In the genomic region with DNA sequence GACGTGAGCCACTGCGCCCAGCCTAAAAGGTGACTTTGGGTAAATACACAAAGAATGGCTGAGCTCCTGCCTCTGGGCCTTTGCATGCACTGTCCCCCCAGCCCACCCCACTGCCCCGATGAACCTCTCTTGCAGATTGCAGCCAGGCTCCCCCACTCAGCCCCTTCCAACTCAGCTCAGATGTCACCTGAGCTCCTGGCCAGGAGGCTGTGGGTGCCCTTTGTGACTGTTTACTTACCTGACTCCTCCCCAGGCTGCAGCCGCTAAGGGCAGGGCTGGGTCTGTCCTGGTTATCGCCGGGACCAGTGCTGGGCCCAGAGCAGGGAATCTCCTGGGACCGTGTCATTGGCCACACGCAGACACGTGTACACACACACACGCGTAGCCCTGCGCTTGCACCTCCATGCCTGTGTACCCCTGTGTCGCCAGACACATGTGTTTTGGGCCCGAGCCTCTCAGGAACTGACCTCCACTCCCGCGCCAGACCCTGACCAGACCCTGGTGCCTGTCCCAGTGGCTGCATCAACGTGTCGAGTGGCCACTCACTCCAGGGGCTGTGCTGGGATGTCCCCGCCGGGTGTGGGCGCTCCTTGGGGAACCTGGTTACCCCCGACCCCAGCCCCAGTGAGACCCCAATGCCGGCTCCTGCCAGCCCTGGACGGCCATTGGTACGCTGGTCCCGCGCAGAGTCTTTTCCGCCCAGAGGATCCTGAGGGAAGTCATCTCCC, we compare ENCODE assay signal across 34 cellular contexts. TPM values are rescaled to one million over a fixed set of nuclear protein-coding genes. Genes with fewer than 3 reads are reported as not detected.
DNase-seq lines count a peak whose midpoint lies in the region; ATAC-seq, FAIRE-seq and TF ChIP-seq lines count a peak whose summit lies in the region.
"Had no signal": no experiment of that assay in that cellular context is flagged by ENCODE, and none has a peak within 500 bp of the region (broad histone marks: within the 10 kb centered on the region; RNA-seq: fewer than 3 reads in every experiment).

No MANE protein-coding gene starts in this region.

- no TSS peak for BruUV-seq in HepG2 (replicated peaks; lab: Mats Ljungman, UMichigan)

- TF ChIP-seq EP300 in HepG2 (IDR thresholded peaks at IDR 0.05; ENCODE audit: low read depth in 2 of 2, low read length in 2 of 2) (peak in 1 of 2 experiments; percentile 26; a peak in 1 of 4 replicates), HepG2 (CRISPR knock-in tag; IDR thresholded peaks at IDR 0.05; ENCODE audit: borderline replicate concordance) (peak; percentile 11; the same call in 1 of the 2 replicates)

- no peak for TF ChIP-seq RAD21 in HepG2 (CRISPR knock-in tag; IDR thresholded peaks at IDR 0.05)

- H3K27ac ChIP-seq in Peyer's patch (no peak overlapping the region), HepG2 (ENCODE audit: extremely low read length, insufficient read depth, low read length) (peak overlapping the region; percentile 39)
- H3K27ac ChIP-seq: ascending aorta, BLaER1, cardiac muscle cell, ovary, SJCRH30, thyroid gland, WERI-Rb-1 had no signal

- H3K36me3 ChIP-seq in Peyer's patch (no peaks in the 10 kb centered on the region), HepG2 (replicated peaks in 1 of 2; ENCODE audit: control insufficient read depth in 1 of 2, insufficient read depth in 2 of 2, low read length in 2 of 2) (no peaks in the 10 kb centered on the region)
- H3K36me3 ChIP-seq: ascending aorta, BLaER1, cardiac muscle cell, ovary, SJCRH30, thyroid gland, WERI-Rb-1 had no signal

- no peak overlapping the region for H3K4me3 Mint-ChIP-seq in type B pancreatic cell
- H3K4me3 Mint-ChIP-seq: activated CD4-positive, alpha-beta T cell treated with anti-CD3 and anti-CD28 coated beads, Interleukin-2, amount 10 ng/mL, durations not matched to agents 24 days and 14 days; activated naive CD8-positive, alpha-beta T cell treated with anti-CD3 and anti-CD28 coated beads, Interleukin-2, amount 10 ng/mL, durations not matched to agents 7 days and 5 days; activated T-cell treated with anti-CD3 and anti-CD28 coated beads, Interleukin-2, amount 50 U/mL, for 24 hours; memory B cell; stimulated activated naive CD8-positive, alpha-beta T cell treated with anti-CD3 and anti-CD28 coated beads, Interleukin-15, Interleukin-2, amounts not matched to agents 100 ng/mL and 50 ng/mL, for 24 hours had no signal

- no peaks in the 10 kb centered on the region for H4K20me1 ChIP-seq in HepG2 (ENCODE audit: insufficient read depth, low read length)
- H4K20me1 ChIP-seq: BLaER1 had no signal

- in situ Hi-C loops in HepG2 (cut with HindIII; ENCODE audit: extremely low pct_ligation_motif_present, low pct_unique_long_range_greater_than_20kb): no loop called here

- intact Hi-C loops in HepG2 (cut with micrococcal nuclease; ENCODE audit: unreplicated experiment): no loop called here

- H3K4me1 ChIP-seq in Peyer's patch (peaks cover 0 to 12% (median 0%) of the 10 kb centered on the region in 4 donors), HepG2 (ENCODE audit: insufficient read depth, low read length) (peaks cover 38% of the 10 kb centered on the region)
- H3K4me1 ChIP-seq: ascending aorta, SJCRH30, thyroid gland had no signal

- no peak for TF ChIP-seq POLR2A in Peyer's patch (IDR thresholded peaks at IDR 0.05)
- peak; percentile 49 to 65; a peak in 3 of 4 replicates for TF ChIP-seq POLR2A in HepG2 (IDR thresholded peaks at IDR 0.05; ENCODE audit: insufficient read depth in 1 of 2, low read depth in 2 of 2, low read length in 2 of 2)

- FAIRE-seq in HepG2 (lab: Jason Lieb, UNC): peak; percentile 77
- FAIRE-seq: colon had no signal

- peak overlapping the region; percentile 93 for H3K4me2 ChIP-seq in HepG2 (ENCODE audit: low read depth, low read length)
- H3K4me2 ChIP-seq: BLaER1, smooth muscle cell had no signal

- H3K9me3 Mint-ChIP-seq in type B pancreatic cell: no peaks in the 10 kb centered on the region
- H3K9me3 Mint-ChIP-seq: activated CD4-positive, alpha-beta T cell treated with anti-CD3 and anti-CD28 coated beads, Interleukin-2, amount 10 ng/mL, durations not matched to agents 24 days and 14 days; activated naive CD8-positive, alpha-beta T cell treated with anti-CD3 and anti-CD28 coated beads, Interleukin-2, amount 10 ng/mL, durations not matched to agents 7 days and 5 days; activated T-cell treated with anti-CD3 and anti-CD28 coated beads, Interleukin-2, amount 50 U/mL, for 24 hours; memory B cell; stimulated activated naive CD8-positive, alpha-beta T cell treated with anti-CD3 and anti-CD28 coated beads, Interleukin-15, Interleukin-2, amounts not matched to agents 100 ng/mL and 50 ng/mL, for 24 hours had no signal

- WGBS in HepG2 (ENCODE audit: low lambda C conversion rate): 2% methylated on average over 11 of the region's 28 CpGs

- no peaks in the 10 kb centered on the region for H3K9me3 ChIP-seq in Peyer's patch
- no peaks in the 10 kb centered on the region for H3K9me3 ChIP-seq in HepG2 (ENCODE audit: low read length)
- H3K9me3 ChIP-seq: ascending aorta, BLaER1, ovary, SJCRH30, thyroid gland had no signal

- DNase-seq in HT-29 (ENCODE audit: low spot score) (peak; percentile 58), Peyer's patch (peak in 2 of 3 donors; percentile 69 to 79), HepG2 (ENCODE audit: low spot score) (peak; percentile 81), type B pancreatic cell (ENCODE audit: extremely low spot score, unreplicated experiment) (no peak), NOMO-1 (lab: John Stamatoyannopoulos, UW; ENCODE audit: unreplicated experiment in 2 of 2) (no peak), NCI-H2227 treated with DMSO at 0.1 percent for 48 hours (lab: John Stamatoyannopoulos, UW) (no peak), T-helper 9 cell (no peak)
- DNase-seq: activated CD4-positive, alpha-beta T cell treated with anti-CD3 and anti-CD28 coated beads, Interleukin-2, amount 10 ng/mL, durations not matched to agents 24 days and 14 days; activated CD8-positive, alpha-beta memory T cell treated with anti-CD3 and anti-CD28 coated beads for 24 hours; activated gamma-delta T cell; activated naive CD8-positive, alpha-beta T cell treated with anti-CD3 and anti-CD28 coated beads, Interleukin-2, amount 10 ng/mL, durations not matched to agents 7 days and 5 days; activated T-cell treated with anti-CD3 and anti-CD28 coated beads, Interleukin-2, amount 50 U/mL, for 24 hours; DMS79; effector CD8-positive, alpha-beta T cell; GF-D8; HCEC 1CT; hippocampal formation; NCI-H1092 treated with DMSO at 0.1 percent for 48 hours; NCI-H1694 treated with DMSO at 0.1 percent for 48 hours; NCI-H526; ovary; SJCRH30; stimulated activated CD4-positive, alpha-beta T cell treated with anti-CD3 and anti-CD28 coated beads, Interleukin-1b, Interleukin-23, amount 100 ng/mL, for 48 hours; T1000; thyroid gland; WERI-Rb-1 had no signal

- 0 out of 2 replicates have a peak overlapping the region, but pooled peaks have one; percentile 1 for H3K9ac ChIP-seq in HepG2 (ENCODE audit: insufficient read depth, low read depth, low read length)
- H3K9ac ChIP-seq: BLaER1 had no signal

- no peaks in the 10 kb centered on the region for H3K36me3 Mint-ChIP-seq in type B pancreatic cell
- H3K36me3 Mint-ChIP-seq: activated naive CD8-positive, alpha-beta T cell treated with anti-CD3 and anti-CD28 coated beads, Interleukin-2, amount 10 ng/mL, durations not matched to agents 7 days and 5 days; memory B cell had no signal

- H3K27me3 Mint-ChIP-seq in type B pancreatic cell: no peaks in the 10 kb centered on the region
- H3K27me3 Mint-ChIP-seq: activated CD4-positive, alpha-beta T cell treated with anti-CD3 and anti-CD28 coated beads, Interleukin-2, amount 10 ng/mL, durations not matched to agents 24 days and 14 days; activated naive CD8-positive, alpha-beta T cell treated with anti-CD3 and anti-CD28 coated beads, Interleukin-2, amount 10 ng/mL, durations not matched to agents 7 days and 5 days; activated T-cell treated with anti-CD3 and anti-CD28 coated beads, Interleukin-2, amount 50 U/mL, for 24 hours; stimulated activated naive CD8-positive, alpha-beta T cell treated with anti-CD3 and anti-CD28 coated beads, Interleukin-15, Interleukin-2, amounts not matched to agents 100 ng/mL and 50 ng/mL, for 24 hours had no signal

- CTCF ChIA-PET in HepG2 (lab: Yijun Ruan, JAX; ENCODE audit: low intra/inter-chr PET ratio, low total read pairs): no interaction called here

- POLR2A ChIA-PET in HepG2 (lab: Yijun Ruan, JAX): interaction anchor here (0.6 to 1.8 kb wide), 15 partner anchors 8 to 150 kb away, joined by 3 to 15 read pairs (median 4); partner anchors contain the start of genes CIRBP, FAM174C and NDUFS7

- no peaks in the 10 kb centered on the region for H3K79me2 ChIP-seq in HepG2 (ENCODE audit: insufficient read depth, low read length)

- TF ChIP-seq CTCF in Peyer's patch (IDR thresholded peaks at IDR 0.05) (no peak), HepG2 (CRISPR knock-in tag; IDR thresholded peaks at IDR 0.05) (0 out of 2 replicates have a peak, but pooled peaks have one; percentile 9), type B pancreatic cell (conservative IDR thresholded peaks at IDR 0.05) (no peak)

- H3K27me3 ChIP-seq in Peyer's patch: no peaks in the 10 kb centered on the region
- no peaks in the 10 kb centered on the region for H3K27me3 ChIP-seq in HepG2 (ENCODE audit: control insufficient read depth in 1 of 2, insufficient read depth in 2 of 2, low read length in 2 of 2)
- H3K27me3 ChIP-seq: ascending aorta, BLaER1, cardiac muscle cell, ovary, thyroid gland had no signal

- H2AFZ ChIP-seq in HepG2 (ENCODE audit: low read length): no peak overlapping the region

- peak; percentile 96 for ATAC-seq in HepG2

- H3K4me3 ChIP-seq in Peyer's patch: no peak overlapping the region
- peak overlapping the region; percentile 24 to 74 (median 42); a peak in 5 of 6 replicates for H3K4me3 ChIP-seq in HepG2 (replicated peaks in 1 of 3; ENCODE audit: insufficient read depth in 1 of 3, low read depth in 2 of 3, low read length in 3 of 3)
- H3K4me3 ChIP-seq: ascending aorta, BLaER1, cardiac muscle cell, ovary, SJCRH30, smooth muscle cell, thyroid gland had no signal

- H3K27ac Mint-ChIP-seq in type B pancreatic cell: peak overlapping the region; percentile 41
- H3K27ac Mint-ChIP-seq: activated CD4-positive, alpha-beta T cell treated with anti-CD3 and anti-CD28 coated beads, Interleukin-2, amount 10 ng/mL, durations not matched to agents 24 days and 14 days; activated naive CD8-positive, alpha-beta T cell treated with anti-CD3 and anti-CD28 coated beads, Interleukin-2, amount 10 ng/mL, durations not matched to agents 7 days and 5 days; activated T-cell treated with anti-CD3 and anti-CD28 coated beads, Interleukin-2, amount 50 U/mL, for 24 hours; memory B cell; stimulated activated naive CD8-positive, alpha-beta T cell treated with anti-CD3 and anti-CD28 coated beads, Interleukin-15, Interleukin-2, amounts not matched to agents 100 ng/mL and 50 ng/mL, for 24 hours had no signal

- no peaks in the 10 kb centered on the region for H3K4me1 Mint-ChIP-seq in type B pancreatic cell (ENCODE audit: unreplicated experiment)
- H3K4me1 Mint-ChIP-seq: activated CD4-positive, alpha-beta T cell treated with anti-CD3 and anti-CD28 coated beads, Interleukin-2, amount 10 ng/mL, durations not matched to agents 24 days and 14 days; activated naive CD8-positive, alpha-beta T cell treated with anti-CD3 and anti-CD28 coated beads, Interleukin-2, amount 10 ng/mL, durations not matched to agents 7 days and 5 days; memory B cell had no signal

RNA-seq across cellular contexts. Expression of gene EFNA2, which starts 18.7 kb away (rescaled TPM):
- total RNA-seq in HT-29 (2014; rRNA removed; shearing (Covaris generic)): 43.6 and 48.5 TPM in 2 replicates
- total RNA-seq in Peyer's patch: 10 to 100 TPM; 21.5 to 34.1 (median 32.3) TPM
- 4.3 and 9.9 TPM in 2 replicates for total RNA-seq in HepG2 (2016; rRNA removed; fragmentation: Illumina TruSeq; extraction: Trizol)
- total RNA-seq in HepG2 (2016; cell fraction: cytosol; rRNA removed; fragmentation: Illumina TruSeq; extraction: Trizol; ENCODE audit: low read depth): 15.0 and 18.4 TPM in 2 replicates
- total RNA-seq in HepG2 (2016; cell fraction: insoluble cytoplasmic fraction; rRNA removed; fragmentation: Illumina TruSeq; extraction: Trizol): 5.2 and 11.1 TPM in 2 replicates
- 27.1 and 33.2 TPM in 2 replicates for total RNA-seq in HepG2 (2016; cell fraction: membrane; rRNA removed; fragmentation: Illumina TruSeq; extraction: Trizol)
- total RNA-seq in HepG2 (2016; cell fraction: nucleus; rRNA removed; fragmentation: Illumina TruSeq; extraction: Trizol): 3.7 and 6.5 TPM in 2 replicates
- polyA plus RNA-seq in HepG2 (2011; rRNA removed): 6.0 and 11.1 TPM in 2 replicates
- 7.3 and 14.1 TPM in 2 replicates for polyA plus RNA-seq in HepG2 (2011; cell fraction: cytosol; rRNA removed)
- polyA plus RNA-seq in HepG2 (2011; cell fraction: nucleus; rRNA removed): 17.9 and 19.5 TPM in 2 replicates
- 6.4 and 6.8 TPM in 2 replicates for polyA plus RNA-seq in HepG2 (2012)
- polyA plus RNA-seq in HepG2 (2016; cell fraction: cytosol; fragmentation: Illumina TruSeq; extraction: Trizol; ENCODE audit: low read depth): 17.9 and 19.1 TPM in 2 replicates
- polyA plus RNA-seq in HepG2 (2016; cell fraction: insoluble cytoplasmic fraction; fragmentation: Illumina TruSeq; extraction: Trizol; ENCODE audit: low read depth): 7.9 and 11.2 TPM in 2 replicates
- polyA plus RNA-seq in HepG2 (2016; cell fraction: membrane; fragmentation: Illumina TruSeq; extraction: Trizol; ENCODE audit: low read depth): 27.7 and 33.0 TPM in 2 replicates
- 11.7 and 13.4 TPM in 2 replicates for polyA plus RNA-seq in HepG2 (2016; cell fraction: nucleus; fragmentation: Illumina TruSeq; extraction: Trizol; ENCODE audit: insufficient read depth, low read depth)
- 0.28 and 20.0 TPM in 2 replicates for polyA minus RNA-seq in HepG2 (2011; rRNA and poly(A)+ RNA removed; ENCODE audit: low replicate concordance)
- 23.0 and 23.8 TPM in 2 replicates for polyA minus RNA-seq in HepG2 (2011; cell fraction: cytosol; rRNA and poly(A)+ RNA removed)
- 2.8 and 4.2 TPM in 2 replicates for polyA minus RNA-seq in HepG2 (2011; cell fraction: nucleus; rRNA and poly(A)+ RNA removed)
- total RNA-seq in type B pancreatic cell (ENCODE audit: low replicate concordance): 5.1 and 17.6 TPM in 2 replicates
- total RNA-seq: activated CD4-positive, alpha-beta T cell treated with anti-CD3 and anti-CD28 coated beads, Interleukin-2, amount 10 ng/mL, durations not matched to agents 24 days and 14 days; activated naive CD8-positive, alpha-beta T cell treated with anti-CD3 and anti-CD28 coated beads, Interleukin-2, amount 10 ng/mL, durations not matched to agents 7 days and 5 days; ascending aorta; ovary; RPMI7951; thyroid gland had no signal

RNA-seq across cellular contexts. Expression of gene FAM174C, which starts 29.0 kb away (rescaled TPM):
- total RNA-seq in HT-29 (2014; rRNA removed; shearing (Covaris generic)): 156 and 183 TPM in 2 replicates
- total RNA-seq in Peyer's patch (10 to 100 TPM; 39.6 to 87.7 (median 80.0) TPM), HepG2 (2016; rRNA removed; fragmentation: Illumina TruSeq; extraction: Trizol) (21.9 and 31.3 TPM in 2 replicates), type B pancreatic cell (ENCODE audit: low replicate concordance) (30.6 and 36.4 TPM in 2 replicates)
- total RNA-seq in HepG2 (2016; cell fraction: cytosol; rRNA removed; fragmentation: Illumina TruSeq; extraction: Trizol; ENCODE audit: low read depth): 67.5 and 90.2 TPM in 2 replicates
- total RNA-seq in HepG2 (2016; cell fraction: insoluble cytoplasmic fraction; rRNA removed; fragmentation: Illumina TruSeq; extraction: Trizol): 14.2 and 28.2 TPM in 2 replicates
- total RNA-seq in HepG2 (2016; cell fraction: membrane; rRNA removed; fragmentation: Illumina TruSeq; extraction: Trizol): 57.9 and 74.3 TPM in 2 replicates
- total RNA-seq in HepG2 (2016; cell fraction: nucleus; rRNA removed; fragmentation: Illumina TruSeq; extraction: Trizol): 18.6 and 22.9 TPM in 2 replicates
- 19.5 and 21.2 TPM in 2 replicates for polyA plus RNA-seq in HepG2 (2011; rRNA removed)
- polyA plus RNA-seq in HepG2 (2011; cell fraction: cytosol; rRNA removed): 21.0 and 42.4 TPM in 2 replicates
- 45.8 and 49.4 TPM in 2 replicates for polyA plus RNA-seq in HepG2 (2011; cell fraction: nucleus; rRNA removed)
- polyA plus RNA-seq in HepG2 (2012): 14.1 and 18.2 TPM in 2 replicates
- polyA plus RNA-seq in HepG2 (2016; cell fraction: cytosol; fragmentation: Illumina TruSeq; extraction: Trizol; ENCODE audit: low read depth): 104 and 136 TPM in 2 replicates
- polyA plus RNA-seq in HepG2 (2016; cell fraction: insoluble cytoplasmic fraction; fragmentation: Illumina TruSeq; extraction: Trizol; ENCODE audit: low read depth): 24.1 and 30.7 TPM in 2 replicates
- 78.9 and 88.8 TPM in 2 replicates for polyA plus RNA-seq in HepG2 (2016; cell fraction: membrane; fragmentation: Illumina TruSeq; extraction: Trizol; ENCODE audit: low read depth)
- polyA plus RNA-seq in HepG2 (2016; cell fraction: nucleus; fragmentation: Illumina TruSeq; extraction: Trizol; ENCODE audit: insufficient read depth, low read depth): 43.0 and 56.8 TPM in 2 replicates
- polyA minus RNA-seq in HepG2 (2011; rRNA and poly(A)+ RNA removed; ENCODE audit: low replicate concordance): 15.5 and 24.8 TPM in 2 replicates
- 9.4 and 11.7 TPM in 2 replicates for polyA minus RNA-seq in HepG2 (2011; cell fraction: cytosol; rRNA and poly(A)+ RNA removed)
- 6.5 and 6.8 TPM in 2 replicates for polyA minus RNA-seq in HepG2 (2011; cell fraction: nucleus; rRNA and poly(A)+ RNA removed)

RNA-seq across cellular contexts. Expression of gene CIRBP, which starts 35.2 kb away (rescaled TPM):
- total RNA-seq in HT-29 (2014; rRNA removed; shearing (Covaris generic)): 72.3 and 72.7 TPM in 2 replicates
- total RNA-seq in Peyer's patch (100 to 1,000 TPM; 258 to 623 (median 458) TPM), HepG2 (2016; rRNA removed; fragmentation: Illumina TruSeq; extraction: Trizol) (133 and 135 TPM in 2 replicates), type B pancreatic cell (ENCODE audit: low replicate concordance) (316 and 421 TPM in 2 replicates)
- 96.6 and 116 TPM in 2 replicates for total RNA-seq in HepG2 (2016; cell fraction: cytosol; rRNA removed; fragmentation: Illumina TruSeq; extraction: Trizol; ENCODE audit: low read depth)
- 122 and 153 TPM in 2 replicates for total RNA-seq in HepG2 (2016; cell fraction: insoluble cytoplasmic fraction; rRNA removed; fragmentation: Illumina TruSeq; extraction: Trizol)
- total RNA-seq in HepG2 (2016; cell fraction: membrane; rRNA removed; fragmentation: Illumina TruSeq; extraction: Trizol): 83.7 and 88.2 TPM in 2 replicates
- 100 and 108 TPM in 2 replicates for total RNA-seq in HepG2 (2016; cell fraction: nucleus; rRNA removed; fragmentation: Illumina TruSeq; extraction: Trizol)
- 140 and 177 TPM in 2 replicates for polyA plus RNA-seq in HepG2 (2011; rRNA removed)
- polyA plus RNA-seq in HepG2 (2011; cell fraction: cytosol; rRNA removed): 120 and 152 TPM in 2 replicates
- polyA plus RNA-seq in HepG2 (2011; cell fraction: nucleus; rRNA removed): 887 and 1,037 TPM in 2 replicates
- polyA plus RNA-seq in HepG2 (2012): 154 and 221 TPM in 2 replicates
- 39.2 and 45.5 TPM in 2 replicates for polyA plus RNA-seq in HepG2 (2016; cell fraction: cytosol; fragmentation: Illumina TruSeq; extraction: Trizol; ENCODE audit: low read depth)
- polyA plus RNA-seq in HepG2 (2016; cell fraction: insoluble cytoplasmic fraction; fragmentation: Illumina TruSeq; extraction: Trizol; ENCODE audit: low read depth): 156 and 182 TPM in 2 replicates
- polyA plus RNA-seq in HepG2 (2016; cell fraction: membrane; fragmentation: Illumina TruSeq; extraction: Trizol; ENCODE audit: low read depth): 63.6 and 72.0 TPM in 2 replicates
- 293 and 318 TPM in 2 replicates for polyA plus RNA-seq in HepG2 (2016; cell fraction: nucleus; fragmentation: Illumina TruSeq; extraction: Trizol; ENCODE audit: insufficient read depth, low read depth)
- polyA minus RNA-seq in HepG2 (2011; rRNA and poly(A)+ RNA removed; ENCODE audit: low replicate concordance): 38.8 and 49.7 TPM in 2 replicates
- polyA minus RNA-seq in HepG2 (2011; cell fraction: cytosol; rRNA and poly(A)+ RNA removed): 32.8 and 38.9 TPM in 2 replicates
- polyA minus RNA-seq in HepG2 (2011; cell fraction: nucleus; rRNA and poly(A)+ RNA removed): 106 and 131 TPM in 2 replicates

RNA-seq across cellular contexts. Expression of gene MIDN, which starts 56.0 kb away (rescaled TPM):
- 32.5 and 38.6 TPM in 2 replicates for total RNA-seq in HT-29 (2014; rRNA removed; shearing (Covaris generic))
- 100 to 1,000 TPM in 1 of 4 donors, 10 to 100 TPM in 3; 34.7 to 205 (median 98.9) TPM for total RNA-seq in Peyer's patch
- 8.4 and 10.7 TPM in 2 replicates for total RNA-seq in HepG2 (2016; rRNA removed; fragmentation: Illumina TruSeq; extraction: Trizol)
- 6.5 and 7.9 TPM in 2 replicates for total RNA-seq in HepG2 (2016; cell fraction: cytosol; rRNA removed; fragmentation: Illumina TruSeq; extraction: Trizol; ENCODE audit: low read depth)
- 8.9 and 11.0 TPM in 2 replicates for total RNA-seq in HepG2 (2016; cell fraction: insoluble cytoplasmic fraction; rRNA removed; fragmentation: Illumina TruSeq; extraction: Trizol)
- 14.1 and 14.8 TPM in 2 replicates for total RNA-seq in HepG2 (2016; cell fraction: membrane; rRNA removed; fragmentation: Illumina TruSeq; extraction: Trizol)
- total RNA-seq in HepG2 (2016; cell fraction: nucleus; rRNA removed; fragmentation: Illumina TruSeq; extraction: Trizol): 17.3 and 19.0 TPM in 2 replicates
- polyA plus RNA-seq in HepG2 (2011; rRNA removed): 18.0 and 19.6 TPM in 2 replicates
- 14.8 and 17.8 TPM in 2 replicates for polyA plus RNA-seq in HepG2 (2011; cell fraction: cytosol; rRNA removed)
- 116 and 135 TPM in 2 replicates for polyA plus RNA-seq in HepG2 (2011; cell fraction: nucleus; rRNA removed)
- 27.5 and 28.1 TPM in 2 replicates for polyA plus RNA-seq in HepG2 (2012)
- polyA plus RNA-seq in HepG2 (2016; cell fraction: cytosol; fragmentation: Illumina TruSeq; extraction: Trizol; ENCODE audit: low read depth): 2.7 and 3.3 TPM in 2 replicates
- polyA plus RNA-seq in HepG2 (2016; cell fraction: insoluble cytoplasmic fraction; fragmentation: Illumina TruSeq; extraction: Trizol; ENCODE audit: low read depth): 30.9 and 43.0 TPM in 2 replicates
- polyA plus RNA-seq in HepG2 (2016; cell fraction: membrane; fragmentation: Illumina TruSeq; extraction: Trizol; ENCODE audit: low read depth): 10.2 and 10.3 TPM in 2 replicates
- 76.5 and 77.9 TPM in 2 replicates for polyA plus RNA-seq in HepG2 (2016; cell fraction: nucleus; fragmentation: Illumina TruSeq; extraction: Trizol; ENCODE audit: insufficient read depth, low read depth)
- polyA minus RNA-seq in HepG2 (2011; rRNA and poly(A)+ RNA removed; ENCODE audit: low replicate concordance): 14.0 and 39.5 TPM in 2 replicates
- polyA minus RNA-seq in HepG2 (2011; cell fraction: cytosol; rRNA and poly(A)+ RNA removed): 42.7 and 47.0 TPM in 2 replicates
- polyA minus RNA-seq in HepG2 (2011; cell fraction: nucleus; rRNA and poly(A)+ RNA removed): 36.8 and 48.0 TPM in 2 replicates
- total RNA-seq in type B pancreatic cell (ENCODE audit: low replicate concordance): 122 and 127 TPM in 2 replicates

Comparison
In these comparisons a context has a peak if more than half of its experiments do, and no peak if none do; other contexts are left out.
1. DNase-seq: peak in HT-29 (single experiment), Peyer's patch (2 of 3) and HepG2 (single experiment); none in type B pancreatic cell (single experiment), NOMO-1 (0 of 2), NCI-H2227 treated with DMSO at 0.1 percent for 48 hours (single experiment) and T-helper 9 cell (single experiment).
2. H3K4me3 ChIP-seq: peak in HepG2 (3 of 3); none in Peyer's patch (0 of 4).
3. POLR2A ChIP-seq: peak in HepG2 (2 of 2); none in Peyer's patch (0 of 2).